12 cellular contexts compared by ENCODE assay signal in the genomic region with DNA sequence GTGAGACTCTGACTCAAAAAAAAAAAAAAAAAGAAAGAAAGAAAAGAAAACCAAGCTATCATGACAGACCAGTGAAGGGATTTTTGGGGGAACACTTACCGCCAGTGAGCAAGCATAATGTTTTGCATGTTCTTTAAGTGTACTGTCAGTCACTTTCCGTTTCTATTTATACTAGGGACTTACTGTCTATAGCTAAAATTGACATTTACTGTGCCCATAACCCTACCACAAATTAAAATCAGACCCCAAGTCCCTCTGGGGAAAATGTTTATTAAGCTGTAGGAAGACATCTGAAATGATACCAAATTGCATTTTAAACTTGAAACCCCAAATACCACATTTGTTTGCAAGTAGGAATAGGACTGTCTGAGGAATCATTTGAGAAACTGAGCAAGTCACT.
DNase-seq lines count a peak whose midpoint lies in the region; ATAC-seq and TF ChIP-seq lines count a peak whose summit lies in the region.
"Had no signal": no experiment of that assay in that cellular context is flagged by ENCODE, and none has a peak within 500 bp of the region (broad histone marks: within the 10 kb centered on the region; RNA-seq: fewer than 3 reads in every experiment).

No MANE protein-coding gene starts in this region.

- H3K4me3 Mint-ChIP-seq in CD8-positive, alpha-beta memory T cell: no peak overlapping the region
- H3K4me3 Mint-ChIP-seq in progenitor cell of endocrine pancreas (ENCODE audit: low read depth): no peak overlapping the region
- H3K4me3 Mint-ChIP-seq: activated CD8-positive, alpha-beta memory T cell treated with anti-CD3 and anti-CD28 coated beads, Interleukin-2, amount 10 ng/mL, durations not matched to agents 7 days and 5 days had no signal

- TF ChIP-seq CTCF in GM13976 (IDR thresholded peaks at IDR 0.05; ENCODE audit: borderline replicate concordance, control extremely low read depth, extremely low read depth, insufficient read depth, missing control alignments) (no peak), tibial artery (IDR thresholded peaks at IDR 0.05) (no peak), progenitor cell of endocrine pancreas (IDR thresholded peaks at IDR 0.05; ENCODE audit: unreplicated experiment) (no peak)

- no peaks in the 10 kb centered on the region for H3K9me3 Mint-ChIP-seq in CD8-positive, alpha-beta memory T cell
- H3K9me3 Mint-ChIP-seq in progenitor cell of endocrine pancreas (ENCODE audit: low read depth): no peaks in the 10 kb centered on the region

- no peaks in the 10 kb centered on the region for H3K27me3 ChIP-seq in CD8-positive, alpha-beta memory T cell (ENCODE audit: insufficient read depth, low read length, poor library complexity, severe bottlenecking)
- no peaks in the 10 kb centered on the region for H3K27me3 ChIP-seq in tibial artery
- H3K27me3 ChIP-seq: testis had no signal

- DNase-seq in GM13976 (ENCODE audit: low spot score) (peak; percentile 37), tibial artery (no peak), NCI-H1436 (lab: John Stamatoyannopoulos, UW) (no peak), progenitor cell of endocrine pancreas (ENCODE audit: low spot score, unreplicated experiment) (no peak)
- DNase-seq in CD8-positive, alpha-beta memory T cell: no peak
- DNase-seq: activated CD8-positive, alpha-beta memory T cell treated with anti-CD3 and anti-CD28 coated beads, Interleukin-2, amount 10 ng/mL, durations not matched to agents 7 days and 5 days; effector CD8-positive, alpha-beta T cell; MV-4-11; testis had no signal

- no peaks in the 10 kb centered on the region for H3K4me1 Mint-ChIP-seq in CD8-positive, alpha-beta memory T cell
- H3K4me1 Mint-ChIP-seq in progenitor cell of endocrine pancreas (ENCODE audit: low read depth): no peaks in the 10 kb centered on the region
- H3K4me1 Mint-ChIP-seq: activated CD8-positive, alpha-beta memory T cell treated with anti-CD3 and anti-CD28 coated beads, Interleukin-2, amount 10 ng/mL, durations not matched to agents 7 days and 5 days had no signal

- POLR2A ChIA-PET in CD8-positive, alpha-beta memory T cell (lab: Charles Lee): no interaction called here

- no peaks in the 10 kb centered on the region for H3K4me1 ChIP-seq in CD8-positive, alpha-beta memory T cell (ENCODE audit: insufficient read depth, low read length)
- peaks cover 0 to 47% (median 17%) of the 10 kb centered on the region in 4 donors for H3K4me1 ChIP-seq in tibial artery
- H3K4me1 ChIP-seq: testis had no signal

- ATAC-seq in GM19467 (IDR thresholded peaks at IDR 0.05; ENCODE audit: unreplicated experiment): peak; percentile 92
- peak; percentile 96 for ATAC-seq in HG02885 (IDR thresholded peaks at IDR 0.05; ENCODE audit: poor library complexity, unreplicated experiment)
- ATAC-seq in HG03575 (IDR thresholded peaks at IDR 0.05; ENCODE audit: extremely low read depth, insufficient number of reproducible peaks, low FRiP score, unreplicated experiment): peak; percentile 92
- ATAC-seq: activated CD8-positive, alpha-beta memory T cell treated with anti-CD3 and anti-CD28 coated beads, Interleukin-2, amount 10 ng/mL, durations not matched to agents 7 days and 5 days had no signal

- H3K27me3 Mint-ChIP-seq in CD8-positive, alpha-beta memory T cell: no peaks in the 10 kb centered on the region
- H3K27me3 Mint-ChIP-seq in progenitor cell of endocrine pancreas: peaks cover 21% of the 10 kb centered on the region
- H3K27me3 Mint-ChIP-seq: activated CD8-positive, alpha-beta memory T cell treated with anti-CD3 and anti-CD28 coated beads, Interleukin-2, amount 10 ng/mL, durations not matched to agents 7 days and 5 days had no signal

- intact Hi-C loops in tibial artery (cut with DNase I; ENCODE audit: low total_unique reads): no loop called here

- CTCF ChIA-PET in CD8-positive, alpha-beta memory T cell (lab: Charles Lee): no interaction called here

- no peaks in the 10 kb centered on the region for H3K36me3 ChIP-seq in CD8-positive, alpha-beta memory T cell (ENCODE audit: insufficient read depth, low read length)
- H3K36me3 ChIP-seq in tibial artery: no peaks in the 10 kb centered on the region

- no peak overlapping the region for H3K4me3 ChIP-seq in CD8-positive, alpha-beta memory T cell (ENCODE audit: low read length)
- H3K4me3 ChIP-seq in tibial artery: no peak overlapping the region
- H3K4me3 ChIP-seq: testis had no signal

- no peaks in the 10 kb centered on the region for H3K36me3 Mint-ChIP-seq in CD8-positive, alpha-beta memory T cell
- H3K36me3 Mint-ChIP-seq in progenitor cell of endocrine pancreas (ENCODE audit: insufficient read depth): no peaks in the 10 kb centered on the region
- H3K36me3 Mint-ChIP-seq: activated CD8-positive, alpha-beta memory T cell treated with anti-CD3 and anti-CD28 coated beads, Interleukin-2, amount 10 ng/mL, durations not matched to agents 7 days and 5 days had no signal

- no peak overlapping the region for H3K27ac Mint-ChIP-seq in CD8-positive, alpha-beta memory T cell
- H3K27ac Mint-ChIP-seq in progenitor cell of endocrine pancreas: no peak overlapping the region
- H3K27ac Mint-ChIP-seq: activated CD8-positive, alpha-beta memory T cell treated with anti-CD3 and anti-CD28 coated beads, Interleukin-2, amount 10 ng/mL, durations not matched to agents 7 days and 5 days had no signal

- no peaks in the 10 kb centered on the region for H3K9me3 ChIP-seq in CD8-positive, alpha-beta memory T cell (ENCODE audit: low read length)
- no peaks in the 10 kb centered on the region for H3K9me3 ChIP-seq in tibial artery
- H3K9me3 ChIP-seq: testis had no signal

- no peak overlapping the region for H3K27ac ChIP-seq in CD8-positive, alpha-beta memory T cell (ENCODE audit: low read depth, low read length)
- H3K27ac ChIP-seq in tibial artery: no peak overlapping the region
- H3K27ac ChIP-seq: testis had no signal

- in situ Hi-C loops in GM13976 (cut with MboI; ENCODE audit: low sequenced_read_pairs, unreplicated experiment): no loop called here
